Comparison of ENCODE assay signal across 16 cellular contexts in genomic region chr7:31882187-31882586, GRCh38.
A peak's percentile ranks its signal among the peaks of the same experiment; 100 is the strongest.
DNase-seq lines count a peak whose midpoint lies in the region; ATAC-seq and TF ChIP-seq lines count a peak whose summit lies in the region.
"Had no signal": no experiment of that assay in that cellular context is flagged by ENCODE, and none has a peak within 500 bp of the region (broad histone marks: within the 10 kb centered on the region; RNA-seq: fewer than 3 reads in every experiment).

No MANE protein-coding gene starts in this region.

- WGBS in heart right ventricle, 2 donors, result 35 to 42% methylated on average over 4 of the region's 4 CpGs

- H3K9me3 ChIP-seq in heart right ventricle (no peaks in the 10 kb centered on the region), gastrocnemius medialis (no peaks in the 10 kb centered on the region)
- H3K9me3 ChIP-seq: tibial nerve had no signal

- TF ChIP-seq CTCF in GM12873 (IDR thresholded peaks at IDR 0.05; ENCODE audit: insufficient read depth, low read depth, low read length, missing control alignments) (peak; percentile 2), heart right ventricle (IDR thresholded peaks at IDR 0.05) (peak in 6 of 9 donors; percentile 15 to 43 (median 32)), gastrocnemius medialis (IDR thresholded peaks at IDR 0.05 in 4 of 5, conservative IDR thresholded peaks at IDR 0.05 in 1 of 5) (no peak)

- ATAC-seq in heart right ventricle (peak; percentile 87 to 97 (median 92)), gastrocnemius medialis (peak; percentile 52 to 73)
- ATAC-seq: natural killer cell treated with Interleukin-12 subunit alpha and Interleukin-12 subunit beta and Interleukin-15 and Interleukin-18, amount 100 ng/mL, for 72 hours had no signal

- peak in 33 of 58 donors; percentile 2 to 77 (median 39) for DNase-seq in anterior cingulate cortex (lab: John Stamatoyannopoulos, UW)
- peak; percentile 58 to 80 for DNase-seq in heart right ventricle
- peak; percentile 13 to 46 for DNase-seq in gastrocnemius medialis
- DNase-seq in NCI-H345 (lab: John Stamatoyannopoulos, UW), result no peak
- no peak for DNase-seq in NCI-H2107 treated with DMSO at 0.1 percent for 48 hours (lab: John Stamatoyannopoulos, UW; ENCODE audit: unreplicated experiment)
- DNase-seq in stimulated activated CD4-positive, alpha-beta T cell treated with anti-CD3 and anti-CD28 coated beads, Interleukin-2, amount 100 ng/mL, for 24 hours, result no peak
- no peak for DNase-seq in NOMO-1 treated with dmso at 0.1 percent for 144 hours (lab: John Stamatoyannopoulos, UW; ENCODE audit: unreplicated experiment)
- DNase-seq: activated B cell treated with CpG ODN at 0.5 μM for 24 hours; cortex of kidney; DMS153; NCI-H1105; PC-9; stimulated activated CD4-positive, alpha-beta T cell treated with anti-CD3 and anti-CD28 coated beads, Interleukin-4, amount 100 ng/mL, for 4 hours had no signal

- no peak for TF ChIP-seq POLR2A in gastrocnemius medialis (IDR thresholded peaks at IDR 0.05)

- H3K4me3 ChIP-seq in heart right ventricle, result no peak overlapping the region
- no peak overlapping the region for H3K4me3 ChIP-seq in gastrocnemius medialis
- H3K4me3 ChIP-seq: PC-9, tibial nerve had no signal

- intact Hi-C loops in heart right ventricle (cut with DNase I) (loop anchor here in 5 of 10 donors (2.0 to 10.0 kb wide), 7 partner anchors 101 to 283 kb away; partner anchors contain the start of gene PDE1C (in 2 of the 5)), gastrocnemius medialis (cut with DNase I; ENCODE audit: low total_unique reads) (loop anchor here (5.0 to 10.0 kb wide), 2 partner anchors 193 to 280 kb away; partner anchors contain the start of gene PDE1C)

- H3K27me3 ChIP-seq in heart right ventricle (no peaks in the 10 kb centered on the region), gastrocnemius medialis (no peaks in the 10 kb centered on the region)
- H3K27me3 ChIP-seq: tibial nerve had no signal

- peaks cover 7 to 66% (median 44%) of the 10 kb centered on the region in 9 donors for H3K4me1 ChIP-seq in heart right ventricle
- peaks cover 6 to 17% of the 10 kb centered on the region in 2 donors for H3K4me1 ChIP-seq in gastrocnemius medialis

- peaks cover 0 to 30% (median 13%) of the 10 kb centered on the region in 9 donors for H3K36me3 ChIP-seq in heart right ventricle
- no peaks in the 10 kb centered on the region for H3K36me3 ChIP-seq in gastrocnemius medialis

- H3K27ac ChIP-seq in heart right ventricle (peak overlapping the region; percentile 6 to 88 (median 82)), gastrocnemius medialis (peak overlapping the region in 1 of 4 donors; percentile 2)
- H3K27ac ChIP-seq: PC-9, tibial nerve had no signal

- in situ Hi-C loops in gastrocnemius medialis (cut with MboI; ENCODE audit: low sequenced_read_pairs in 4 of 4), result no loop called here

Comparison
In these comparisons a context has a peak if more than half of its experiments do, and no peak if none do; other contexts are left out.
1. CTCF ChIP-seq: peak in GM12873 (single experiment) and heart right ventricle (6 of 9); none in gastrocnemius medialis (0 of 5).
2. DNase-seq: peak in anterior cingulate cortex (33 of 58), heart right ventricle (2 of 2) and gastrocnemius medialis (2 of 2); none in NCI-H345 (single experiment), NCI-H2107 treated with DMSO at 0.1 percent for 48 hours (single experiment), stimulated activated CD4-positive, alpha-beta T cell treated with anti-CD3 and anti-CD28 coated beads, Interleukin-2, amount 100 ng/mL, for 24 hours (0 of 2) and NOMO-1 treated with dmso at 0.1 percent for 144 hours (single experiment).